Comparison of ENCODE assay signal across 26 cellular contexts in the genomic region with DNA sequence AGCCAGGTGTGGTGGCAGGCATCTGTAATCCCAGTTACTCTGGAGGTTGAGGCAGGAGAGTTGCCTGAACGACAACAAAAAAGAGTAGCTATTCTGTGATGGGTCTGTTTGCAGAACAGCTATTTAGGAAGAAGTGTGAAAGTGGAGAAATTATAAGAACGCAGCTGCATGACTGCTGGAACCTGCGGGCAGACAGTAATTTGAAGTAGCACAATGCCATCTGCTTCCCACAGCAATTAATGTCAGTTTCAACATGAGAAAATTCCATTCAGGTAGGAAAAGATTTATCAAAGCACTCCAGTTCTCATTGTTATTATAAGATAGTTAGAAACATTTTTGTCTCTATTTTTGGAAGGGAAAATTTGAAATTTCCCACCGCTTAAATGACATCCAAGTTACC. TPM values are rescaled to one million over a fixed set of nuclear protein-coding genes. Genes with fewer than 3 reads are reported as not detected.
"Had no signal": no experiment of that assay in that cellular context is flagged by ENCODE, and none has a peak within 500 bp of the region (broad histone marks: within the 10 kb centered on the region; RNA-seq: fewer than 3 reads in every experiment).

No MANE protein-coding gene starts in this region.

- DNase-seq: activated CD4-positive, alpha-beta T cell treated with anti-CD3 and anti-CD28 coated beads, Interleukin-2, amount 10 ng/mL, durations not matched to agents 24 days and 14 days; activated CD8-positive, alpha-beta memory T cell treated with anti-CD3 and anti-CD28 coated beads, Interleukin-2, amount 10 ng/mL, durations not matched to agents 7 days and 5 days; activated CD8-positive, alpha-beta T cell treated with anti-CD3 and anti-CD28 coated beads for 36 hours; activated gamma-delta T cell; activated naive CD4-positive, alpha-beta T cell treated with anti-CD3 and anti-CD28 coated beads, Interleukin-2, amount 50 U/mL, for 16 hours; activated naive CD8-positive, alpha-beta T cell treated with anti-CD3 and anti-CD28 coated beads, Interleukin-2, amount 50 U/mL, for 24 hours; anterior cingulate cortex; effector CD4-positive, alpha-beta T cell; foreskin fibroblast; glutamatergic neuron; immature natural killer cell; left ventricle myocardium superior; mammary epithelial cell; midbrain; natural killer cell; pancreas; psoas muscle; stimulated activated CD4-positive, alpha-beta T cell treated with anti-CD3 and anti-CD28 coated beads, Interleukin-4, amount 100 ng/mL, for 24 hours; stimulated activated naive CD4-positive, alpha-beta T cell treated with Interleukin-2 at 50 U/mL for 16 hours; T-helper 2 cell had no signal

- H3K4me1 ChIP-seq: pancreas, psoas muscle, right atrium auricular region had no signal

- H3K27me3 ChIP-seq: hepatocyte, pancreas, right atrium auricular region had no signal

- H3K4me3 ChIP-seq: hepatocyte, pancreas, psoas muscle, right atrium auricular region, thoracic aorta had no signal

- H3K4me1 Mint-ChIP-seq: activated CD4-positive, alpha-beta T cell treated with anti-CD3 and anti-CD28 coated beads, Interleukin-2, amount 10 ng/mL, durations not matched to agents 24 days and 14 days; activated CD8-positive, alpha-beta memory T cell treated with anti-CD3 and anti-CD28 coated beads, Interleukin-2, amount 10 ng/mL, durations not matched to agents 7 days and 5 days; activated naive CD8-positive, alpha-beta T cell treated with anti-CD3 and anti-CD28 coated beads, Interleukin-2, amount 50 U/mL, for 24 hours; immature natural killer cell; natural killer cell had no signal

- H3K9me3 Mint-ChIP-seq: activated CD4-positive, alpha-beta T cell treated with anti-CD3 and anti-CD28 coated beads, Interleukin-2, amount 10 ng/mL, durations not matched to agents 24 days and 14 days; activated CD8-positive, alpha-beta T cell treated with anti-CD3 and anti-CD28 coated beads for 36 hours; activated naive CD8-positive, alpha-beta T cell treated with anti-CD3 and anti-CD28 coated beads, Interleukin-2, amount 50 U/mL, for 24 hours; activated T-helper 1 cell treated with anti-CD3 and anti-CD28 coated beads, Interleukin-12 subunit alpha, Interleukin-12 subunit beta, Interleukin-2, Interleukin-4 antibody, amounts not matched to agents 30 ng/mL and 10 ng/mL and 1 ng/mL, durations not matched to agents 14 hours and 24 hours and 36 hours; brain; dendritic cell treated with granulocyte-macrophage colony-stimulating factor and Interleukin-4, amounts not matched to agents 40 ng/mL and 50 ng/mL, for 4 days; natural killer cell had no signal

- H3K27ac Mint-ChIP-seq: activated CD4-positive, alpha-beta T cell treated with anti-CD3 and anti-CD28 coated beads, Interleukin-2, amount 10 ng/mL, durations not matched to agents 24 days and 14 days; activated CD8-positive, alpha-beta memory T cell treated with anti-CD3 and anti-CD28 coated beads, Interleukin-2, amount 10 ng/mL, durations not matched to agents 7 days and 5 days; activated CD8-positive, alpha-beta T cell treated with anti-CD3 and anti-CD28 coated beads for 36 hours; activated naive CD8-positive, alpha-beta T cell treated with anti-CD3 and anti-CD28 coated beads, Interleukin-2, amount 50 U/mL, for 24 hours; activated T-helper 1 cell treated with anti-CD3 and anti-CD28 coated beads, Interleukin-12 subunit alpha, Interleukin-12 subunit beta, Interleukin-2, Interleukin-4 antibody, amounts not matched to agents 30 ng/mL and 10 ng/mL and 1 ng/mL, durations not matched to agents 14 hours and 24 hours and 36 hours; dendritic cell treated with granulocyte-macrophage colony-stimulating factor and Interleukin-4, amounts not matched to agents 40 ng/mL and 50 ng/mL, for 4 days; immature natural killer cell; natural killer cell had no signal

- H3K36me3 Mint-ChIP-seq: activated CD8-positive, alpha-beta memory T cell treated with anti-CD3 and anti-CD28 coated beads, Interleukin-2, amount 10 ng/mL, durations not matched to agents 7 days and 5 days; immature natural killer cell; natural killer cell had no signal

- H3K9me3 ChIP-seq: pancreas, psoas muscle, right atrium auricular region, thoracic aorta had no signal

- H3K27ac ChIP-seq: pancreas, psoas muscle, right atrium auricular region, thoracic aorta had no signal

- H3K27me3 Mint-ChIP-seq: activated naive CD8-positive, alpha-beta T cell treated with anti-CD3 and anti-CD28 coated beads, Interleukin-2, amount 50 U/mL, for 24 hours; brain; dendritic cell treated with granulocyte-macrophage colony-stimulating factor and Interleukin-4, amounts not matched to agents 40 ng/mL and 50 ng/mL, for 4 days had no signal

- H3K4me3 Mint-ChIP-seq: activated CD4-positive, alpha-beta T cell treated with anti-CD3 and anti-CD28 coated beads, Interleukin-2, amount 10 ng/mL, durations not matched to agents 24 days and 14 days; activated CD8-positive, alpha-beta memory T cell treated with anti-CD3 and anti-CD28 coated beads, Interleukin-2, amount 10 ng/mL, durations not matched to agents 7 days and 5 days; activated CD8-positive, alpha-beta T cell treated with anti-CD3 and anti-CD28 coated beads for 36 hours; activated naive CD8-positive, alpha-beta T cell treated with anti-CD3 and anti-CD28 coated beads, Interleukin-2, amount 50 U/mL, for 24 hours; activated T-helper 1 cell treated with anti-CD3 and anti-CD28 coated beads, Interleukin-12 subunit alpha, Interleukin-12 subunit beta, Interleukin-2, Interleukin-4 antibody, amounts not matched to agents 30 ng/mL and 10 ng/mL and 1 ng/mL, durations not matched to agents 14 hours and 24 hours and 36 hours; brain; dendritic cell treated with granulocyte-macrophage colony-stimulating factor and Interleukin-4, amounts not matched to agents 40 ng/mL and 50 ng/mL, for 4 days; immature natural killer cell; natural killer cell had no signal

RNA-seq across cellular contexts. Expression of gene LAMB1, which starts 21.5 kb away (rescaled TPM):
- total RNA-seq: activated CD4-positive, alpha-beta T cell treated with anti-CD3 and anti-CD28 coated beads, Interleukin-2, amount 10 ng/mL, durations not matched to agents 24 days and 14 days; activated CD8-positive, alpha-beta memory T cell treated with anti-CD3 and anti-CD28 coated beads, Interleukin-2, amount 10 ng/mL, durations not matched to agents 7 days and 5 days; activated T-helper 1 cell treated with anti-CD3 and anti-CD28 coated beads, Interleukin-12 subunit alpha, Interleukin-12 subunit beta, Interleukin-2, Interleukin-4 antibody, amounts not matched to agents 30 ng/mL and 10 ng/mL and 1 ng/mL, durations not matched to agents 14 hours and 24 hours and 36 hours; natural killer cell had no signal
